Comparison of ENCODE assay signal across 9 cellular contexts in genomic region chr18:74457043-74457742, GRCh38. TPM values are rescaled to one million over a fixed set of nuclear protein-coding genes. Genes with fewer than 3 reads are reported as not detected.
A peak's percentile ranks its signal among the peaks of the same experiment; 100 is the strongest.
DNase-seq lines count a peak whose midpoint lies in the region; ATAC-seq and TF ChIP-seq lines count a peak whose summit lies in the region.
"Had no signal": no experiment of that assay in that cellular context is flagged by ENCODE, and none has a peak within 500 bp of the region (broad histone marks: within the 10 kb centered on the region; RNA-seq: fewer than 3 reads in every experiment).

Gene DIPK1C (minus strand): TSS chr18:74457308. CDS start chr18:74457259, 49 bp downstream.

- H3K9ac ChIP-seq in muscle layer of colon (ENCODE audit: low read length) = no peak within 1 kb of the TSS

- H3K27me3 ChIP-seq in muscle layer of colon (ENCODE audit: control insufficient read depth in 1 of 2, insufficient read depth in 2 of 2, low read length in 2 of 2) = peaks cover 28 to 43% of the 10 kb centered on the region in 2 donors
- no peaks in the 10 kb centered on the region for H3K27me3 ChIP-seq in vagina
- no peaks in the 10 kb centered on the region for H3K27me3 ChIP-seq in SJCRH30

- H3K4me3 ChIP-seq in epithelial cell of proximal tubule (ENCODE audit: low read depth, low read length) (peak within 1 kb of the TSS; percentile 16), muscle layer of colon (ENCODE audit: low read depth in 1 of 2, low read length in 2 of 2) (peak within 1 kb of the TSS; percentile 27 to 38), vagina (peak within 1 kb of the TSS; percentile 45 to 48), SJCRH30 (no peak within 1 kb of the TSS)

- H3K27ac ChIP-seq in muscle layer of colon (ENCODE audit: low read depth, low read length) (no peak within 1 kb of the TSS), vagina (no peak within 1 kb of the TSS), SJCRH30 (no peak within 1 kb of the TSS)
- H3K27ac ChIP-seq: RWPE1 had no signal

- DNase-seq in stimulated activated CD4-positive, alpha-beta T cell treated with anti-CD3 and anti-CD28 coated beads, Interleukin-2, amount 100 ng/mL, for 24 hours = peak; percentile 9 to 24
- DNase-seq in stimulated activated CD4-positive, alpha-beta T cell treated with anti-CD3 and anti-CD28 coated beads, Interleukin-2, amount 100 ng/mL, for 48 hours = no peak
- DNase-seq in epithelial cell of proximal tubule (ENCODE audit: low read depth) (no peak), vagina (ENCODE audit: extremely low spot score in 2 of 2) (no peak), SJCRH30 (no peak)

- ATAC-seq in HG03025 (IDR thresholded peaks at IDR 0.05; ENCODE audit: low FRiP score, unreplicated experiment) (no peak), HG03039 (IDR thresholded peaks at IDR 0.05; ENCODE audit: unreplicated experiment) (no peak)

- no peak for TF ChIP-seq POLR2A in vagina (IDR thresholded peaks at IDR 0.05)

- no peaks in the 10 kb centered on the region for H3K9me3 ChIP-seq in muscle layer of colon (ENCODE audit: low read length)
- no peaks in the 10 kb centered on the region for H3K9me3 ChIP-seq in vagina
- no peaks in the 10 kb centered on the region for H3K9me3 ChIP-seq in SJCRH30 (replicated peaks)

- H3K4me1 ChIP-seq in muscle layer of colon (ENCODE audit: insufficient read depth, low read length) (peaks cover 14% of the 10 kb centered on the region), vagina (peaks cover 12% of the 10 kb centered on the region), SJCRH30 (no peaks in the 10 kb centered on the region)

- TF ChIP-seq CTCF in epithelial cell of proximal tubule (conservative IDR thresholded peaks at IDR 0.05; ENCODE audit: low read depth, low read length) = no peak
- TF ChIP-seq CTCF in vagina (IDR thresholded peaks at IDR 0.05) = no peak

- no peaks in the 10 kb centered on the region for H3K36me3 ChIP-seq in muscle layer of colon (ENCODE audit: insufficient read depth, low read length)
- H3K36me3 ChIP-seq in vagina = no peaks in the 10 kb centered on the region
- H3K36me3 ChIP-seq in SJCRH30 = no peaks in the 10 kb centered on the region

- intact Hi-C loops in vagina (cut with DNase I) = no loop called here

RNA-seq across cellular contexts. Expression of gene DIPK1C, which starts in this region (rescaled TPM):
- total RNA-seq in epithelial cell of proximal tubule (not detected in 2 replicates), vagina (not detected)
- total RNA-seq in SJCRH30 (2014; rRNA removed; shearing (Covaris generic)) = not detected in 2 replicates

Comparison
In these comparisons a context has a peak if more than half of its experiments do, and no peak if none do; other contexts are left out.
1. DNase-seq: peak in stimulated activated CD4-positive, alpha-beta T cell treated with anti-CD3 and anti-CD28 coated beads, Interleukin-2, amount 100 ng/mL, for 24 hours (2 of 2); none in stimulated activated CD4-positive, alpha-beta T cell treated with anti-CD3 and anti-CD28 coated beads, Interleukin-2, amount 100 ng/mL, for 48 hours (0 of 2), epithelial cell of proximal tubule (single experiment), vagina (0 of 2) and SJCRH30 (0 of 2).